ENCODE assay signal across 10 cellular contexts in the genomic region with DNA sequence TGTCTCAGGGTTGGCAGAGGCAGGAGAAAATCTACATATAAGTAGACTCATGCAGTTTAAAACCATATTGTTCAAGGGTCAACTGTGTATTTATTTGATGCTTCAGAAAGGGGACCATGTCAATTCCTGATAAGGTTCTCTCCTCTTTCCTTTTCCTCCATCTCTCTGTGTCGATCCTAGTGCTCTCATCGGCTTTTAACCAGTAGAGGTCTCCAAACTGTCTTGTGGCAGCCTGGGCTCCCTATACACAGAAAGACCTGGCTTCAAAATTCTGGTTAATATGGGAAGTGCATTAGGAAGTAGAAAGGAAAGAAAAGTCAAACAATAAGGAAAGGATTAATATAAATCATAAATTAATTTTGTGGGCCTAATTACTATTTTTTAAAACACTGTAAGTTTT.
A peak's percentile ranks its signal among the peaks of the same experiment; 100 is the strongest.
DNase-seq lines count a peak whose midpoint lies in the region; ATAC-seq and TF ChIP-seq lines count a peak whose summit lies in the region.
"Had no signal": no experiment of that assay in that cellular context is flagged by ENCODE, and none has a peak within 500 bp of the region (broad histone marks: within the 10 kb centered on the region; RNA-seq: fewer than 3 reads in every experiment).

No MANE protein-coding gene starts in this region.

- H3K27me3 Mint-ChIP-seq in glutamatergic neuron (ENCODE audit: unreplicated experiment), result no peaks in the 10 kb centered on the region
- H3K27me3 Mint-ChIP-seq in immature natural killer cell (ENCODE audit: low read depth in 3 of 3), result peaks cover 0 to 4% (median 0%) of the 10 kb centered on the region in 3 donors
- H3K27me3 Mint-ChIP-seq in T-helper 17 cell, result peaks cover 13% of the 10 kb centered on the region

- peaks cover 4% of the 10 kb centered on the region for H3K4me1 Mint-ChIP-seq in glutamatergic neuron (ENCODE audit: low read depth, unreplicated experiment)
- H3K4me1 Mint-ChIP-seq in immature natural killer cell, result no peaks in the 10 kb centered on the region
- H3K4me1 Mint-ChIP-seq in T-helper 17 cell, result peaks cover 5% of the 10 kb centered on the region
- H3K4me1 Mint-ChIP-seq: activated naive CD4-positive, alpha-beta T cell treated with anti-CD3 and anti-CD28 coated beads, Interleukin-2, amount 50 U/mL, for 24 hours had no signal

- POLR2A ChIA-PET in Panc1 (lab: Charles Lee), result no interaction called here

- H3K4me1 ChIP-seq in Panc1 (ENCODE audit: control insufficient read depth, insufficient read depth, low read length), result no peaks in the 10 kb centered on the region

- DNase-seq in A172 (ENCODE audit: low spot score), result peak; percentile 21
- no peak for DNase-seq in Panc1 (ENCODE audit: low read depth, low spot score)
- peak; percentile 25 for DNase-seq in glutamatergic neuron
- no peak for DNase-seq in immature natural killer cell
- DNase-seq in activated T-cell treated with anti-CD3 and anti-CD28 coated beads, Interleukin-2, amount 50 U/mL, for 1 hour, result no peak
- DNase-seq in T-helper 17 cell, result no peak
- no peak for DNase-seq in AG08396 (ENCODE audit: low spot score)
- DNase-seq: stimulated activated CD4-positive, alpha-beta T cell treated with anti-CD3 and anti-CD28 coated beads, Interleukin-4, amount 100 ng/mL, for 1 hour had no signal

- CTCF ChIA-PET in Panc1 (lab: Charles Lee), result no interaction called here

- no peaks in the 10 kb centered on the region for H3K36me3 ChIP-seq in Panc1 (ENCODE audit: control insufficient read depth, insufficient read depth, low read length)

- TF ChIP-seq CTCF in GM12873 (IDR thresholded peaks at IDR 0.05; ENCODE audit: insufficient read depth, low read depth, low read length, missing control alignments) (peak; percentile 32), Panc1 (IDR thresholded peaks at IDR 0.05) (peak; percentile 63; the same call in 1 of the 2 replicates), glutamatergic neuron (IDR thresholded peaks at IDR 0.05; ENCODE audit: partially characterized antibody, unreplicated experiment) (no peak)

- H3K4me3 Mint-ChIP-seq in glutamatergic neuron (ENCODE audit: unreplicated experiment), result no peak overlapping the region
- H3K4me3 Mint-ChIP-seq in immature natural killer cell, result no peak overlapping the region
- H3K4me3 Mint-ChIP-seq in T-helper 17 cell, result no peak overlapping the region
- H3K4me3 Mint-ChIP-seq: activated naive CD4-positive, alpha-beta T cell treated with anti-CD3 and anti-CD28 coated beads, Interleukin-2, amount 50 U/mL, for 24 hours had no signal

- in situ Hi-C loops in Panc1 (cut with HindIII; ENCODE audit: low pct_unique_long_range_greater_than_20kb, low sequenced_read_pairs), result no loop called here

- no peak overlapping the region for H3K27ac Mint-ChIP-seq in glutamatergic neuron (ENCODE audit: unreplicated experiment)
- H3K27ac Mint-ChIP-seq in immature natural killer cell, result no peak overlapping the region
- H3K27ac Mint-ChIP-seq in T-helper 17 cell, result no peak overlapping the region
- H3K27ac Mint-ChIP-seq: activated naive CD4-positive, alpha-beta T cell treated with anti-CD3 and anti-CD28 coated beads, Interleukin-2, amount 50 U/mL, for 24 hours had no signal

- no peaks in the 10 kb centered on the region for H3K9me3 ChIP-seq in Panc1 (ENCODE audit: control insufficient read depth, insufficient read depth, low read depth, low read length)
- H3K9me3 ChIP-seq in T-helper 17 cell (ENCODE audit: control insufficient read depth, low read length, poor library complexity, severe bottlenecking), result no peaks in the 10 kb centered on the region

- intact Hi-C loops in Panc1 (cut with micrococcal nuclease; ENCODE audit: unreplicated experiment), result no loop called here

- H3K9me3 Mint-ChIP-seq in glutamatergic neuron (ENCODE audit: unreplicated experiment) (no peaks in the 10 kb centered on the region), immature natural killer cell (peaks cover 0 to 2% (median 0%) of the 10 kb centered on the region in 6 donors)
- H3K9me3 Mint-ChIP-seq: activated naive CD4-positive, alpha-beta T cell treated with anti-CD3 and anti-CD28 coated beads, Interleukin-2, amount 50 U/mL, for 24 hours had no signal

- peak; percentile 85 for ATAC-seq in Panc1
- no peak for ATAC-seq in T-helper 17 cell

- BruUV-seq in Panc1 (replicated peaks; lab: Mats Ljungman, UMichigan), result no TSS peak

- H3K27ac ChIP-seq in Panc1 (ENCODE audit: low read length), result no peak overlapping the region

- H3K36me3 Mint-ChIP-seq in glutamatergic neuron (ENCODE audit: unreplicated experiment) (peaks cover 4% of the 10 kb centered on the region), immature natural killer cell (no peaks in the 10 kb centered on the region), T-helper 17 cell (ENCODE audit: low read depth) (peaks cover 3% of the 10 kb centered on the region)

- H3K27me3 ChIP-seq in Panc1 (ENCODE audit: control insufficient read depth, insufficient read depth, low read length), result peaks cover 7% of the 10 kb centered on the region; the same call in 1 of the 2 replicates

- H3K4me3 ChIP-seq in Panc1 (ENCODE audit: low read depth in 2 of 2, low read length in 2 of 2), result no peak overlapping the region

Comparison
In these comparisons a context has a peak if more than half of its experiments do, and no peak if none do; other contexts are left out.
1. DNase-seq: peak in A172 (single experiment) and glutamatergic neuron (single experiment); none in Panc1 (single experiment), immature natural killer cell (0 of 3), activated T-cell treated with anti-CD3 and anti-CD28 coated beads, Interleukin-2, amount 50 U/mL, for 1 hour (single experiment), T-helper 17 cell (0 of 3) and AG08396 (single experiment).